Comparison of ENCODE assay signal across 20 cellular contexts in the genomic region with DNA sequence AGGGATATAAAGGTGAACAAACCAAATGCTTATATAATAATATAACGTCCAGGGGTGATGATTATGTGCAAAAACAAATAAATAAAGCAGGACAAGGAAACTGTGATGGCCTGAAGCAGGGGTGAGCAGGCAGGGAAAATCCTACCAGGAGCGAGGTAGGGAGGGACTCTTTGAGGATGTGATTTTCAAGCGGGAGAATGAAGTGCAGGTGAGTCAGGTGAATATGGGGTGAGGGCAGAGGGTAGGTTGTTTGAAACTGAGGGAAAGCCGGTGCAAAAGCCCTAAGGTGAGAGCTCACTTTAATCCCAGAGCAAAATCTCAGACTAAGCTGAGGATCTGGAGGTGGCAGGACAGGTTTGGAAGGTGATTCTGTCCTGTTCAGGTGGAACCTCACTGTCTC. TPM values are rescaled to one million over a fixed set of nuclear protein-coding genes. Genes with fewer than 3 reads are reported as not detected.
A peak's percentile ranks its signal among the peaks of the same experiment; 100 is the strongest.
DNase-seq lines count a peak whose midpoint lies in the region; ATAC-seq, FAIRE-seq and TF ChIP-seq lines count a peak whose summit lies in the region.
"Had no signal": no experiment of that assay in that cellular context is flagged by ENCODE, and none has a peak within 500 bp of the region (broad histone marks: within the 10 kb centered on the region; RNA-seq: fewer than 3 reads in every experiment).

No MANE protein-coding gene starts in this region.

- CTCF ChIA-PET in mammary epithelial cell (lab: Charles Lee; ENCODE audit: low non-redundant PET) = no interaction called here

- H3K27me3 ChIP-seq in mammary epithelial cell (ENCODE audit: insufficient read depth, low read length) (no peaks in the 10 kb centered on the region), breast epithelium (no peaks in the 10 kb centered on the region), bronchial epithelial cell (ENCODE audit: control insufficient read depth, insufficient read depth, low read length) (no peaks in the 10 kb centered on the region), gastrocnemius medialis (no peaks in the 10 kb centered on the region)
- H3K27me3 ChIP-seq: BLaER1, Peyer's patch had no signal

- no TSS peak for BruUV-seq in mammary epithelial cell (replicated peaks; lab: Mats Ljungman, UMichigan)

- intact Hi-C loops in mammary epithelial cell (cut with micrococcal nuclease) (no loop called here), breast epithelium (cut with DNase I; ENCODE audit: low total_unique reads) (no loop called here), gastrocnemius medialis (cut with DNase I; ENCODE audit: low total_unique reads) (no loop called here), posterior vena cava (cut with DNase I) (no loop called here)

- H3K4me1 ChIP-seq in mammary epithelial cell (ENCODE audit: insufficient read depth, low read length) (peaks cover 15% of the 10 kb centered on the region), breast epithelium (no peaks in the 10 kb centered on the region), gastrocnemius medialis (no peaks in the 10 kb centered on the region)
- H3K4me1 ChIP-seq: Peyer's patch had no signal

- no peak for TF ChIP-seq POLR2A in breast epithelium (IDR thresholded peaks at IDR 0.05)
- TF ChIP-seq POLR2A in gastrocnemius medialis (IDR thresholded peaks at IDR 0.05) = no peak

- H3K4me2 ChIP-seq in mammary epithelial cell (ENCODE audit: insufficient read depth, low read depth, low read length) = no peak overlapping the region
- H3K4me2 ChIP-seq: BLaER1 had no signal

- H3K27ac ChIP-seq in mammary epithelial cell (ENCODE audit: insufficient read depth, low read depth, low read length) (no peak overlapping the region), breast epithelium (no peak overlapping the region), gastrocnemius medialis (no peak overlapping the region)
- H3K27ac ChIP-seq: BLaER1, Peyer's patch had no signal

- in situ Hi-C loops in mammary epithelial cell (cut with MboI; ENCODE audit: low sequenced_read_pairs in 2 of 2) = no loop called here
- in situ Hi-C loops in gastrocnemius medialis (cut with MboI; ENCODE audit: low sequenced_read_pairs in 4 of 4) = no loop called here

- no peaks in the 10 kb centered on the region for H3K9me3 ChIP-seq in mammary epithelial cell (replicated peaks; ENCODE audit: insufficient read depth, low read length)
- no peaks in the 10 kb centered on the region for H3K9me3 ChIP-seq in breast epithelium
- no peaks in the 10 kb centered on the region for H3K9me3 ChIP-seq in gastrocnemius medialis
- H3K9me3 ChIP-seq: Peyer's patch had no signal

- H3K4me3 ChIP-seq in mammary epithelial cell (replicated peaks in 1 of 3; ENCODE audit: insufficient read depth in 1 of 3, low read depth in 2 of 3, low read length in 3 of 3) (no peak overlapping the region), breast epithelium (no peak overlapping the region), bronchial epithelial cell (ENCODE audit: low read depth, low read length) (no peak overlapping the region), gastrocnemius medialis (no peak overlapping the region)
- H3K4me3 ChIP-seq: BLaER1, Peyer's patch had no signal

- H4K20me1 ChIP-seq in mammary epithelial cell (ENCODE audit: insufficient read depth, low read length) = no peaks in the 10 kb centered on the region
- H4K20me1 ChIP-seq: BLaER1 had no signal

- H3K36me3 ChIP-seq in mammary epithelial cell (ENCODE audit: insufficient read depth, low read length) (no peaks in the 10 kb centered on the region), breast epithelium (no peaks in the 10 kb centered on the region), bronchial epithelial cell (ENCODE audit: control insufficient read depth, insufficient read depth, low read length) (no peaks in the 10 kb centered on the region), gastrocnemius medialis (no peaks in the 10 kb centered on the region)
- H3K36me3 ChIP-seq: BLaER1, Peyer's patch had no signal

- FAIRE-seq in bronchial epithelial cell (lab: Jason Lieb, UNC) = no peak
- FAIRE-seq: A204.1, H54 had no signal

- no peaks in the 10 kb centered on the region for H3K79me2 ChIP-seq in mammary epithelial cell (ENCODE audit: insufficient read depth, low read length)

- no peak for TF ChIP-seq CTCF in mammary epithelial cell (conservative IDR thresholded peaks at IDR 0.05 in 1 of 2, IDR thresholded peaks at IDR 0.05 in 1 of 2; ENCODE audit: extremely low read depth in 1 of 2, insufficient read depth in 1 of 2, low read depth in 1 of 2, low read length in 2 of 2)
- TF ChIP-seq CTCF in breast epithelium (IDR thresholded peaks at IDR 0.05) = no peak
- TF ChIP-seq CTCF in bronchial epithelial cell (IDR thresholded peaks at IDR 0.05; ENCODE audit: insufficient read depth, low read length, severe bottlenecking) = no peak
- TF ChIP-seq CTCF in gastrocnemius medialis (IDR thresholded peaks at IDR 0.05 in 4 of 5, conservative IDR thresholded peaks at IDR 0.05 in 1 of 5) = no peak

- no peak for DNase-seq in mammary epithelial cell
- no peak for DNase-seq in breast epithelium (ENCODE audit: low spot score in 2 of 2)
- peak; percentile 67 for DNase-seq in bronchial epithelial cell (ENCODE audit: low read depth)
- DNase-seq in NK-92 (lab: John Stamatoyannopoulos, UW; ENCODE audit: unreplicated experiment) = no peak
- no peak for DNase-seq in gastrocnemius medialis
- DNase-seq in posterior vena cava (ENCODE audit: low spot score) = no peak
- DNase-seq: CD4-positive, CD25-positive, alpha-beta regulatory T cell; NCI-H1048; NCI-H1417; NCI-H1694 treated with DMSO at 0.1 percent for 48 hours; NCI-H2081; NCI-H2227 treated with DMSO at 0.1 percent for 48 hours; NCI-H526 treated with DMSO at 0.1 percent for 48 hours; Peyer's patch; SIG-M5 had no signal

- dilution Hi-C loops in mammary epithelial cell (cut with HindIII; ENCODE audit: low sequenced_read_pairs) = no loop called here

- H3K9ac ChIP-seq in mammary epithelial cell (ENCODE audit: insufficient read depth, low read length) = no peak overlapping the region
- H3K9ac ChIP-seq: BLaER1 had no signal

- peak overlapping the region; percentile 37 for H2AFZ ChIP-seq in mammary epithelial cell (ENCODE audit: low read depth, low read length)

- peak; percentile 86 for ATAC-seq in esophagus mucosa
- ATAC-seq in gastrocnemius medialis = no peak

- 79% methylated on average over 4 of the region's 4 CpGs for WGBS in mammary epithelial cell (ENCODE audit: low coverage, missing lambda C conversion rate)

RNA-seq across cellular contexts. Expression of gene CYP26B1, which starts 40.7 kb away (rescaled TPM):
- total RNA-seq in mammary epithelial cell (1 to 10 TPM in 1 of 2 donors, under 1 TPM in 1; 0.50 to 8.6 TPM), breast epithelium (10 to 100 TPM in 1 of 3 donors, 1 to 10 TPM in 2; 3.8 to 41.6 (median 3.9) TPM), bronchial epithelial cell (under 0.01 and 0.53 TPM in 2 replicates), esophagus mucosa (1.9 TPM), gastrocnemius medialis (1 to 10 TPM; 1.8 to 4.8 (median 2.3) TPM), posterior vena cava (1 to 10 TPM; 5.0 to 5.1 TPM)
- polyA plus RNA-seq in mammary epithelial cell = 1.6 TPM
- 3.3 TPM for polyA minus RNA-seq in mammary epithelial cell
- total RNA-seq: CD4-positive, CD25-positive, alpha-beta regulatory T cell; OCI-LY7 had no signal
- polyA plus RNA-seq: CD4-positive, CD25-positive, alpha-beta regulatory T cell had no signal
